ENCODE assay signal across 8 cellular contexts in the genomic region with DNA sequence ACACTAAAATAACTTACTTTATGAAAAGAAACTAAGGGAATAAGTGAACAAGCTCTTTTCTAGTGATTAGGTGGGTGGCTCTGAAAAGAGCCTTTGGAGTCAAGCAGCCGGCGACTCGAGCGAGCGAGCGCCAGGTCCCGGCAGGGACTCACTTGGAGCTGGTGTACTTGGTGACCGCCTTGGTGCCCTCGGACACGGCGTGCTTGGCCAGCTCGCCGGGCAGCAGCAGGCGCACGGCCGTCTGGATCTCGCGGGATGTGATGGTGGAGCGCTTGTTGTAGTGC. TPM values are rescaled to one million over a fixed set of nuclear protein-coding genes. Genes with fewer than 3 reads are reported as not detected.
DNase-seq lines count a peak whose midpoint lies in the region; ATAC-seq and TF ChIP-seq lines count a peak whose summit lies in the region.
"Not testable (repeated sequence)": the region's sequence is repeated elsewhere in the genome, so short reads cannot be mapped to it uniquely, and the experiment has no call there.

No MANE protein-coding gene starts in this region.

- WGBS in ovary, 3 donors: 0% methylated on average over 19 of the region's 19 CpGs

- peaks cover 35% of the 10 kb centered on the region for H4K20me1 ChIP-seq in BLaER1
- not testable (repeated sequence) for H4K20me1 ChIP-seq in HCT116 (ENCODE audit: insufficient read depth)

- not testable (repeated sequence) for TF ChIP-seq RAD21 in HCT116 (IDR thresholded peaks at IDR 0.05; ENCODE audit: low read depth)

- H2AFZ ChIP-seq in HCT116 (ENCODE audit: low read depth, low read length, poor library complexity, severe bottlenecking): not testable (repeated sequence)

- not testable (repeated sequence) for H3K27ac Mint-ChIP-seq in MCF 10A (ENCODE audit: low read depth, unreplicated experiment)

- peak overlapping the region; percentile 90 for H3K4me2 ChIP-seq in BLaER1
- peak overlapping the region; percentile 91 for H3K4me2 ChIP-seq in HCT116 (ENCODE audit: low read length)

- not testable (repeated sequence) for H3K9me3 Mint-ChIP-seq in MCF 10A (ENCODE audit: unreplicated experiment)

- not testable (repeated sequence) for H3K9me3 ChIP-seq in BLaER1; HCT116 (ENCODE audit: control insufficient read depth in 1 of 2, insufficient read depth in 1 of 2, low read depth in 1 of 2, low read length in 2 of 2); RWPE2 (ENCODE audit: severe bottlenecking); ovary; thoracic aorta

- RAD21 ChIA-PET in HCT116 (lab: Charles Lee; ENCODE audit: low non-redundant PET in 1 of 2, low total read pairs in 2 of 2, uncharacterized antibody in 2 of 2, unreplicated experiment in 2 of 2): not testable (repeated sequence)

- H3K9me2 ChIP-seq in HCT116 (ENCODE audit: insufficient read depth): not testable (repeated sequence)

- peak; percentile 10 for DNase-seq in HCT116 (ENCODE audit: low read depth, low spot score)
- not testable (repeated sequence) for DNase-seq in RWPE2 (ENCODE audit: low spot score); MCF 10A (ENCODE audit: unreplicated experiment); kidney epithelial cell (ENCODE audit: low read depth); ovary; thoracic aorta (ENCODE audit: low spot score)
- peak; percentile 32 for DNase-seq in fibroblast of peridontal ligament (ENCODE audit: extremely low read depth)

- H3K4me3 ChIP-seq in BLaER1: peak overlapping the region; percentile 77
- peak overlapping the region; percentile 50 to 63 for H3K4me3 ChIP-seq in HCT116 (replicated peaks in 1 of 2; ENCODE audit: low read depth in 1 of 2, low read length in 2 of 2)
- peak overlapping the region; percentile 49 for H3K4me3 ChIP-seq in RWPE2 (ENCODE audit: severe bottlenecking)
- peak overlapping the region; percentile 60 for H3K4me3 ChIP-seq in kidney epithelial cell (ENCODE audit: low read depth, low read length)
- peak overlapping the region; percentile 80 for H3K4me3 ChIP-seq in ovary
- peak overlapping the region; percentile 76 for H3K4me3 ChIP-seq in thoracic aorta

- CTCF ChIA-PET in HCT116 (lab: Charles Lee): interaction anchor here (3.3 kb wide), 1 partner anchor 283 kb away, joined by 17 read pairs; no protein-coding TSS in a partner anchor
- CTCF ChIA-PET in MCF 10A (lab: Yijun Ruan, JAX): interaction anchor here (0.8 to 1.3 kb wide), 2 partner anchors 8 to 42 kb away, joined by 3 read pairs; no protein-coding TSS in a partner anchor

- not testable (repeated sequence) for H3K27me3 ChIP-seq in BLaER1; HCT116 (ENCODE audit: insufficient read depth, low read length); RWPE2 (ENCODE audit: insufficient read depth, poor library complexity, severe bottlenecking); kidney epithelial cell (ENCODE audit: control insufficient read depth, insufficient read depth, low read length); ovary; thoracic aorta (replicated peaks; ENCODE audit: insufficient read depth)

- not testable (repeated sequence) for H3K36me3 Mint-ChIP-seq in MCF 10A (ENCODE audit: insufficient read depth, unreplicated experiment)

- H3K4me1 Mint-ChIP-seq in MCF 10A (ENCODE audit: insufficient read depth, unreplicated experiment): not testable (repeated sequence)

- not testable (repeated sequence) for ATAC-seq in HCT116; RWPE2 (ENCODE audit: low read depth); thoracic aorta (ENCODE audit: insufficient number of reproducible peaks, low FRiP score, low read depth)

- H3K36me3 ChIP-seq in BLaER1; HCT116 (ENCODE audit: control insufficient read depth in 1 of 2, insufficient read depth in 2 of 2, low read length in 2 of 2); RWPE2 (ENCODE audit: low read depth); kidney epithelial cell (ENCODE audit: control insufficient read depth, insufficient read depth, low read length); ovary; thoracic aorta: not testable (repeated sequence)

- not testable (repeated sequence) for TF ChIP-seq EP300 in ovary (IDR thresholded peaks at IDR 0.05)

- TF ChIP-seq POLR2A in HCT116 (IDR thresholded peaks at IDR 0.05; ENCODE audit: borderline replicate concordance, extremely low read depth, insufficient read depth, insufficient read length): peak; percentile 91
- TF ChIP-seq POLR2A in ovary (IDR thresholded peaks at IDR 0.05): not testable (repeated sequence)

- H3K4me1 ChIP-seq in BLaER1 (peaks cover 30% of the 10 kb centered on the region), HCT116 (ENCODE audit: control insufficient read depth in 1 of 2, insufficient read depth in 2 of 2, low read length in 2 of 2) (peaks cover 22 to 45% of the 10 kb centered on the region in 2 experiments), RWPE2 (ENCODE audit: insufficient read depth, poor library complexity, severe bottlenecking) (peaks cover 14% of the 10 kb centered on the region), thoracic aorta (ENCODE audit: control insufficient read depth in 1 of 2, low read depth in 2 of 2) (peaks cover 6 to 21% of the 10 kb centered on the region in 2 donors)
- not testable (repeated sequence) for H3K4me1 ChIP-seq in ovary (ENCODE audit: insufficient read depth)

- POLR2A ChIA-PET in HCT116 (lab: Charles Lee): interaction anchor here (0.8 to 5.5 kb wide), 12 partner anchors 9 to 301 kb away, joined by 4 to 46 read pairs (median 15); partner anchors contain the start of genes MTMR11 and VPS45
- POLR2A ChIA-PET in MCF 10A (lab: Yijun Ruan, JAX): interaction anchor here (0.6 to 11.7 kb wide), 39 partner anchors 9 to 989 kb away, joined by 3 to 632 read pairs (median 14); partner anchors contain the start of genes ANP32E, BOLA1, MCL1 and MTMR11

- TF ChIP-seq CTCF in HCT116 (IDR thresholded peaks at IDR 0.05 in 2 of 3, conservative IDR thresholded peaks at IDR 0.05 in 1 of 3; ENCODE audit: borderline replicate concordance in 1 of 3, insufficient read depth in 1 of 3, low read depth in 2 of 3, low read length in 2 of 3); RWPE2 (IDR thresholded peaks at IDR 0.05; ENCODE audit: poor library complexity, severe bottlenecking); MCF 10A (IDR thresholded peaks at IDR 0.05; ENCODE audit: unreplicated experiment); kidney epithelial cell (IDR thresholded peaks at IDR 0.05; ENCODE audit: insufficient read depth, low read length, poor library complexity, severe bottlenecking); ovary (IDR thresholded peaks at IDR 0.05); thoracic aorta (IDR thresholded peaks at IDR 0.05): not testable (repeated sequence)

- H3K9ac ChIP-seq in BLaER1 (peak overlapping the region; percentile 97), HCT116 (ENCODE audit: low read length) (peak overlapping the region; percentile 87)

- intact Hi-C loops in HCT116 (cut with micrococcal nuclease); MCF 10A (cut with micrococcal nuclease); ovary (cut with DNase I): not testable (repeated sequence)

- not testable (repeated sequence) for H3K27me3 Mint-ChIP-seq in MCF 10A (ENCODE audit: insufficient read depth, unreplicated experiment)

- not testable (repeated sequence) for H3K4me3 Mint-ChIP-seq in MCF 10A (ENCODE audit: unreplicated experiment)

- not testable (repeated sequence) for H3K79me2 ChIP-seq in HCT116 (ENCODE audit: insufficient read depth, low read length)

- TSS peak; percentile 91 for BruUV-seq in HCT116 (replicated peaks; lab: Mats Ljungman, UMichigan)
- TSS peak; percentile 70 for BruUV-seq in MCF 10A (replicated peaks; lab: Mats Ljungman, UMichigan)

- H3K27ac ChIP-seq in BLaER1 (peak overlapping the region; percentile 96), HCT116 (ENCODE audit: low read depth, low read length) (peak overlapping the region; percentile 91), RWPE2 (ENCODE audit: poor library complexity, severe bottlenecking) (peak overlapping the region; percentile 85), ovary (peak overlapping the region; percentile 73 to 99), thoracic aorta (peak overlapping the region; percentile 88 to 100)

TF ChIP-seq in HCT116, 20 proteins besides CTCF, POLR2A, EP300 and RAD21:
- TF ChIP-seq POLR2AphosphoS5 (IDR thresholded peaks at IDR 0.05; ENCODE audit: low read depth, low read length): peak; percentile 71

RNA-seq across cellular contexts. Expression of gene BOLA1, which starts 13.3 kb away (rescaled TPM):
- 20.4 TPM for total RNA-seq in HCT116 (2021; ENCODE audit: unreplicated experiment)
- polyA plus RNA-seq in HCT116 (2012): 21.2 and 22.9 TPM in 2 replicates
- total RNA-seq in MCF 10A (2022): 17.4 and 22.4 TPM in 2 replicates
- 17.7 and 27.9 TPM in 2 replicates for total RNA-seq in kidney epithelial cell
- total RNA-seq in ovary: 10 to 100 TPM; 11.6 to 36.5 (median 16.1) TPM
- polyA plus RNA-seq in ovary: 10 to 100 TPM; 13.6 to 30.1 TPM
- total RNA-seq in thoracic aorta: 10 to 100 TPM; 25.7 to 46.0 TPM

RNA-seq across cellular contexts. Expression of gene SV2A, which starts 31.6 kb away (rescaled TPM):
- total RNA-seq in HCT116 (2021; ENCODE audit: unreplicated experiment): 0.15 TPM
- 0.05 TPM in 1 of 2 replicates, not detected in the other for polyA plus RNA-seq in HCT116 (2012)
- 0.12 TPM in 1 of 2 replicates, not detected in the other for total RNA-seq in MCF 10A (2022)
- 13.2 and 14.1 TPM in 2 replicates for total RNA-seq in kidney epithelial cell
- total RNA-seq in ovary: 1 to 10 TPM; 1.2 to 7.7 (median 3.2) TPM
- polyA plus RNA-seq in ovary: 1 to 10 TPM; 3.2 to 7.9 TPM
- total RNA-seq in thoracic aorta: 10 to 100 TPM; 22.7 to 24.3 TPM

RNA-seq across cellular contexts. Expression of gene SF3B4, which starts 41.5 kb away (rescaled TPM):
- total RNA-seq in HCT116 (2021; ENCODE audit: unreplicated experiment) (88.5 TPM), MCF 10A (2022) (79.2 and 99.2 TPM in 2 replicates), kidney epithelial cell (33.1 and 42.2 TPM in 2 replicates), ovary (10 to 100 TPM in 5 of 7 donors, 1 to 10 TPM in 2; 9.2 to 70.2 (median 57.8) TPM), thoracic aorta (10 to 100 TPM; 14.5 to 15.4 TPM)
- 57.4 and 62.4 TPM in 2 replicates for polyA plus RNA-seq in HCT116 (2012)
- 10 to 100 TPM; 35.8 to 91.4 TPM for polyA plus RNA-seq in ovary

RNA-seq across cellular contexts. Expression of gene MTMR11, which starts 50.6 kb away (rescaled TPM):
- total RNA-seq in HCT116 (2021; ENCODE audit: unreplicated experiment) (10.5 TPM), MCF 10A (2022) (23.8 and 33.5 TPM in 2 replicates), kidney epithelial cell (14.1 and 27.9 TPM in 2 replicates), ovary (10 to 100 TPM; 20.2 to 51.5 (median 34.6) TPM), thoracic aorta (10 to 100 TPM; 50.8 to 53.7 TPM)
- 11.6 and 12.3 TPM in 2 replicates for polyA plus RNA-seq in HCT116 (2012)
- polyA plus RNA-seq in ovary: 10 to 100 TPM; 19.1 to 33.0 TPM
